ENCODE assay signal across 31 cellular contexts in the genomic region with DNA sequence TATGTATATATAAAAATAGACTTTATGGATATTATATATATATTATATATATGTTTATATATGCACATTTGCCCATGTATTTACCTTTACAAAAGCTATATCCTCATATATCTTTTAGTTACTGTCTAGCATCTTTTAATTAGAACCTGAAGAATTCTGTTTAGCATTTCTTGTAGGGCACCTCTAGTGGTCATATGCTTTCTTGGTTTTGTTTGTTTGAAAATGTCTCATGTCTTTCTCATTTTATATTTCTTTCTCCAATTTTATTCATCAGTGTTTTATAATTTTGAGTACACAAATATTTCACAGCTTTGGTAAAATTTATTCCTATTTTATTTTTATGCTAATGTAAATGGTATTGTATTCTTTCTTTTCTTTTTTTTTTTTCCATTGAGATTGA.
A peak's percentile ranks its signal among the peaks of the same experiment; 100 is the strongest.
DNase-seq lines count a peak whose midpoint lies in the region; TF ChIP-seq lines count a peak whose summit lies in the region.
"Had no signal": no experiment of that assay in that cellular context is flagged by ENCODE, and none has a peak within 500 bp of the region (broad histone marks: within the 10 kb centered on the region; RNA-seq: fewer than 3 reads in every experiment).

No MANE protein-coding gene starts in this region.

- no peak overlapping the region for H3K9ac ChIP-seq in neural progenitor cell

- H3K4me1 ChIP-seq in neural progenitor cell (no peaks in the 10 kb centered on the region), transverse colon (no peaks in the 10 kb centered on the region)
- H3K4me1 ChIP-seq: breast epithelium, colonic mucosa, gastrocnemius medialis, left lung, stomach, tibial artery had no signal

- H4K20me1 ChIP-seq in neural progenitor cell (ENCODE audit: low read depth): no peaks in the 10 kb centered on the region

- TF ChIP-seq POLR2A in transverse colon (IDR thresholded peaks at IDR 0.05): no peak

- H3K36me3 Mint-ChIP-seq in neural progenitor cell: peaks cover 3% of the 10 kb centered on the region

- no peak for DNase-seq in HFF-Myc (ENCODE audit: extremely low read depth, low read depth)
- no peak for DNase-seq in cardiac fibroblast (ENCODE audit: low read depth in 2 of 2)
- no peak for DNase-seq in neural progenitor cell (ENCODE audit: low spot score)
- no peak for DNase-seq in transverse colon
- no peak for DNase-seq in NK-92 treated with Interleukin-12 subunit alpha and Interleukin-12 subunit beta, amount 100 ng/mL, for 24 hours (lab: John Stamatoyannopoulos, UW)
- no peak for DNase-seq in midbrain (lab: John Stamatoyannopoulos, UW)
- DNase-seq: activated CD8-positive, alpha-beta T cell treated with anti-CD3 and anti-CD28 coated beads for 36 hours; amygdala; C1 segment of cervical spinal cord; colonic mucosa; DND-41; effector memory CD4-positive, alpha-beta T cell; gastrocnemius medialis; left lung; MM.1S; naive thymus-derived CD4-positive, alpha-beta T cell; NCI-H2029 treated with DMSO at 0.1 percent for 48 hours; NCI-H526 treated with DMSO at 0.1 percent for 48 hours; occipital lobe; stimulated activated CD4-positive, alpha-beta T cell treated with anti-CD3 and anti-CD28 coated beads, Interleukin-1b, Interleukin-23, amount 100 ng/mL, for 48 hours; stimulated activated CD8-positive, alpha-beta memory T cell treated with anti-CD3 and anti-CD28 coated beads, Interleukin-4, amount 100 ng/mL, for 48 hours; stomach; T-helper 2 cell; tibial artery had no signal

- in situ Hi-C loops in transverse colon (cut with MboI; ENCODE audit: low pct_ligation_motif_present in 1 of 4, low pct_unique_long_range_greater_than_20kb in 1 of 4, low sequenced_read_pairs in 3 of 4): no loop called here

- H3K4me3 Mint-ChIP-seq in neural progenitor cell: no peak overlapping the region
- H3K4me3 Mint-ChIP-seq: activated CD8-positive, alpha-beta T cell treated with anti-CD3 and anti-CD28 coated beads for 36 hours; activated naive CD4-positive, alpha-beta T cell treated with anti-CD3 and anti-CD28 coated beads, Interleukin-2, amount 50 U/mL, for 24 hours; naive thymus-derived CD4-positive, alpha-beta T cell had no signal

- TF ChIP-seq CTCF in C4-2B (conservative IDR thresholded peaks at IDR 0.05) (peak; percentile 31), HFF-Myc (IDR thresholded peaks at IDR 0.05; ENCODE audit: low read depth, low read length, missing control alignments) (peak; percentile 4), cardiac fibroblast (IDR thresholded peaks at IDR 0.05; ENCODE audit: low read depth, low read length) (peak; percentile 15), neural progenitor cell (IDR thresholded peaks at IDR 0.05) (peak; percentile 26), transverse colon (IDR thresholded peaks at IDR 0.05) (no peak)

- H3K36me3 ChIP-seq in neural progenitor cell (no peaks in the 10 kb centered on the region), transverse colon (no peaks in the 10 kb centered on the region)
- H3K36me3 ChIP-seq: breast epithelium, colonic mucosa, gastrocnemius medialis, left lung had no signal

- H3K9me3 Mint-ChIP-seq in neural progenitor cell: peaks cover 6% of the 10 kb centered on the region

- H3K27me3 Mint-ChIP-seq in neural progenitor cell (ENCODE audit: insufficient read depth, low read depth): peaks cover 2% of the 10 kb centered on the region
- H3K27me3 Mint-ChIP-seq: activated CD8-positive, alpha-beta T cell treated with anti-CD3 and anti-CD28 coated beads for 36 hours; activated naive CD4-positive, alpha-beta T cell treated with anti-CD3 and anti-CD28 coated beads, Interleukin-2, amount 50 U/mL, for 24 hours; naive thymus-derived CD4-positive, alpha-beta T cell had no signal

- H3F3A ChIP-seq in neural progenitor cell (ENCODE audit: low read depth): no peaks in the 10 kb centered on the region

- H3K27ac ChIP-seq in C4-2B (no peak overlapping the region), neural progenitor cell (no peak overlapping the region), transverse colon (no peak overlapping the region)
- H3K27ac ChIP-seq: breast epithelium, colonic mucosa, gastrocnemius medialis, left lung, SK-N-MC, stomach, tibial artery had no signal

- no peak overlapping the region for H3K4me2 ChIP-seq in neural progenitor cell
- H3K4me2 ChIP-seq: smooth muscle cell had no signal

- no peak overlapping the region for H2AFZ ChIP-seq in neural progenitor cell (replicated peaks)

- peaks cover 5% of the 10 kb centered on the region for H3K9me3 ChIP-seq in neural progenitor cell (ENCODE audit: low read depth)
- H3K9me3 ChIP-seq in transverse colon: no peaks in the 10 kb centered on the region
- H3K9me3 ChIP-seq: colonic mucosa, gastrocnemius medialis, left lung, stomach had no signal

- no peaks in the 10 kb centered on the region for H3K27me3 ChIP-seq in neural progenitor cell
- H3K27me3 ChIP-seq in transverse colon: no peaks in the 10 kb centered on the region
- H3K27me3 ChIP-seq: colonic mucosa, gastrocnemius medialis, left lung, stomach, tibial artery had no signal

- intact Hi-C loops in transverse colon (cut with DNase I; ENCODE audit: low total_unique reads): no loop called here

- no peak for TF ChIP-seq EP300 in transverse colon (IDR thresholded peaks at IDR 0.05; ENCODE audit: low read depth)

- no peaks in the 10 kb centered on the region for H3K4me1 Mint-ChIP-seq in neural progenitor cell
- H3K4me1 Mint-ChIP-seq: activated naive CD4-positive, alpha-beta T cell treated with anti-CD3 and anti-CD28 coated beads, Interleukin-2, amount 50 U/mL, for 24 hours; naive thymus-derived CD4-positive, alpha-beta T cell had no signal

- no peak overlapping the region for H3K4me3 ChIP-seq in HFF-Myc (replicated peaks; ENCODE audit: low read depth, low read length)
- no peak overlapping the region for H3K4me3 ChIP-seq in cardiac fibroblast (replicated peaks in 1 of 2; ENCODE audit: low read depth in 2 of 2, low read length in 2 of 2)
- H3K4me3 ChIP-seq in neural progenitor cell: no peak overlapping the region
- no peak overlapping the region for H3K4me3 ChIP-seq in transverse colon
- H3K4me3 ChIP-seq: breast epithelium, colonic mucosa, gastrocnemius medialis, K562, left lung, SK-N-MC, smooth muscle cell, stomach, tibial artery had no signal

- H3K27ac Mint-ChIP-seq in neural progenitor cell: no peak overlapping the region
- H3K27ac Mint-ChIP-seq: activated CD8-positive, alpha-beta T cell treated with anti-CD3 and anti-CD28 coated beads for 36 hours; activated naive CD4-positive, alpha-beta T cell treated with anti-CD3 and anti-CD28 coated beads, Interleukin-2, amount 50 U/mL, for 24 hours; activated T-helper 2 cell treated with anti-CD3 and anti-CD28 coated beads, Interferon-gamma antibody, Interleukin-2, Interleukin-4, amounts not matched to agents 10 μg/mL and 5 μg/mL and 100 μg/mL, durations not matched to agents 14 hours and 24 hours and 36 hours; naive thymus-derived CD4-positive, alpha-beta T cell had no signal

- no peaks in the 10 kb centered on the region for H3K79me2 ChIP-seq in neural progenitor cell (ENCODE audit: low read depth)

Comparison
In these comparisons a context has a peak if more than half of its experiments do, and no peak if none do; other contexts are left out.
1. CTCF ChIP-seq: peak in C4-2B (single experiment), HFF-Myc (single experiment), cardiac fibroblast (single experiment) and neural progenitor cell (single experiment); none in transverse colon (0 of 5).